In genomic region chr1:57826535-57826934, GRCh38 we compare ENCODE assay signal across 19 cellular contexts.
"Had no signal": no experiment of that assay in that cellular context is flagged by ENCODE, and none has a peak within 500 bp of the region (broad histone marks: within the 10 kb centered on the region; RNA-seq: fewer than 3 reads in every experiment).

No MANE protein-coding gene starts in this region.

- FAIRE-seq: frontal cortex had no signal

- ATAC-seq: activated T-cell treated with anti-CD3 and anti-CD28 coated beads, Interleukin-2, amount 50 U/mL, for 4 hours; effector memory CD8-positive, alpha-beta T cell; heart left ventricle; stimulated activated naive CD8-positive, alpha-beta T cell treated with anti-CD3 and anti-CD28 coated beads, Interleukin-15, amount 100 ng/mL, for 72 hours; WTC11 had no signal

- DNase-seq: activated CD4-positive, alpha-beta memory T cell treated with anti-CD3 and anti-CD28 coated beads, Interleukin-2, amount 10 ng/mL, durations not matched to agents 7 days and 5 days; activated CD4-positive, alpha-beta T cell treated with anti-CD3 and anti-CD28 coated beads for 4 hours; activated effector memory CD4-positive, alpha-beta T cell treated with anti-CD3 and anti-CD28 coated beads, Interleukin-2, amount 50 U/mL, for 16 hours; activated T-cell treated with anti-CD3 and anti-CD28 coated beads, Interleukin-2, amount 50 U/mL, for 4 hours; dermis blood vessel endothelial cell; effector memory CD8-positive, alpha-beta T cell; immature natural killer cell; midbrain; ovary; sigmoid colon; spleen; stimulated activated naive CD8-positive, alpha-beta T cell treated with anti-CD3 and anti-CD28 coated beads, Interleukin-15, amount 100 ng/mL, for 72 hours; T-helper 2 cell; testis; upper lobe of left lung had no signal

- H3K4me3 ChIP-seq: heart left ventricle, lung, ovary, sigmoid colon, spleen, testis, upper lobe of left lung had no signal

- H3K36me3 ChIP-seq: heart left ventricle, ovary, sigmoid colon, spleen, upper lobe of left lung had no signal

- H3K27me3 ChIP-seq: heart left ventricle, ovary, sigmoid colon, spleen, testis, upper lobe of left lung had no signal
